In the genomic region with DNA sequence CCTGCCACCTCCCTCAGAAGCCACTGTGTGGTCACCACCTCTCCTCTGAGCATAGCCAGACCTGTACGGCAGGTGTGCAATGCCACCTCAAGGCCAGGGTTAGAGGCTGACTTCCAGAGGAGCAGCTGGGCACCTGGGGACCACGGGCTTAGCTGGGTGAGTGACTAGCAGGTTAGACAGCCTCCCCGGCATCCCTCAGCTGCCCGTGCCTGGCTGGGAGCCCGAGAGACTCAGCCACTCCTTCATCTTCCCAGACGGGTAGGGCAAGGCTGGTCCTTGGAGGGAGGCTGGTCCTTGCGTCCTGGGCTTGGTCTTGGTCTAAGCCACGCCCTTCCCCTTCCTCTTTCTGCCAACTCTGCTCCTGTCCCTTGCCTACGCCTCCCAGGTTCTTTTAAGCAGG, we compare ENCODE assay signal across 24 cellular contexts. TPM values are rescaled to one million over a fixed set of nuclear protein-coding genes. Genes with fewer than 3 reads are reported as not detected.
DNase-seq lines count a peak whose midpoint lies in the region; ATAC-seq, FAIRE-seq and TF ChIP-seq lines count a peak whose summit lies in the region.
"Had no signal": no experiment of that assay in that cellular context is flagged by ENCODE, and none has a peak within 500 bp of the region (broad histone marks: within the 10 kb centered on the region; RNA-seq: fewer than 3 reads in every experiment).

No MANE protein-coding gene starts in this region.

- peak; percentile 26 for DNase-seq in NCI-H2029 (lab: John Stamatoyannopoulos, UW)
- no peak for DNase-seq in NCI-H2029 treated with DMSO at 0.1 percent for 48 hours (lab: John Stamatoyannopoulos, UW)
- peak; percentile 54 for DNase-seq in NCI-H69 (lab: John Stamatoyannopoulos, UW)
- DNase-seq in H1 (ENCODE audit: low read depth in 1 of 2, low spot score in 2 of 2): no peak
- DNase-seq in thyroid gland: peak; percentile 33 to 41
- DNase-seq: activated B cell treated with CpG ODN at 0.5 μM for 24 hours; activated CD8-positive, alpha-beta T cell treated with anti-CD3 and anti-CD28 coated beads, Interleukin-2, amount 10 ng/mL, durations not matched to agents 7 days and 5 days; central memory CD4-positive, alpha-beta T cell; effector CD4-positive, alpha-beta T cell; heart right ventricle; mesendoderm; stimulated activated naive CD4-positive, alpha-beta T cell treated with Interleukin-2 at 50 U/mL for 16 hours had no signal

- H3K4me1 ChIP-seq in H1 (replicated peaks in 1 of 4; ENCODE audit: control insufficient read depth in 3 of 4, insufficient read depth in 4 of 4, low read length in 3 of 4) (peaks cover 0 to 17% (median 10%) of the 10 kb centered on the region in 4 experiments; a peak in 6 of 7 replicates), thyroid gland (peaks cover 8 to 9% of the 10 kb centered on the region in 2 donors)
- H3K4me1 ChIP-seq: heart right ventricle had no signal

- H4K5ac ChIP-seq in H1 (ENCODE audit: insufficient read length, low read depth, low read length): no peak overlapping the region

- 80% methylated on average over 8 of the region's 9 CpGs; no CpG with 5 or more reads in 1 of the 2 experiments for WGBS in H1 (ENCODE audit: extremely low coverage in 1 of 2, insufficient coverage in 1 of 2, insufficient read length in 1 of 2, insufficient replicate concordance in 2 of 2, low coverage in 1 of 2, low lambda C conversion rate in 2 of 2, missing lambda C conversion rate in 1 of 2), 2 experiments
- WGBS in thyroid gland, 2 donors: 37 to 47% methylated on average over 4 to 7 of the region's 9 CpGs

- H2AK5ac ChIP-seq in H1 (ENCODE audit: low read depth, low read length): no peak overlapping the region; the same call in 1 of the 2 replicates

- no peak for TF ChIP-seq EP300 in H1 (IDR thresholded peaks at IDR 0.05; ENCODE audit: borderline replicate concordance in 1 of 2, low read depth in 2 of 2, low read length in 2 of 2)

- peaks cover 0 to 28% (median 9%) of the 10 kb centered on the region in 4 experiments; a peak in 5 of 7 replicates for H3K27me3 ChIP-seq in H1 (replicated peaks in 1 of 4; ENCODE audit: control insufficient read depth in 3 of 4, extremely low read depth in 1 of 4, insufficient read depth in 3 of 4, low read length in 3 of 4)
- H3K27me3 ChIP-seq in thyroid gland: no peaks in the 10 kb centered on the region

- POLR2A ChIA-PET in H1 (lab: Charles Lee; ENCODE audit: partially characterized antibody): no interaction called here

- CTCF ChIA-PET in H1 (lab: Charles Lee; ENCODE audit: partially characterized antibody): interaction anchor here (0.7 to 5.2 kb wide), 12 partner anchors 9 to 144 kb away, joined by 3 to 50 read pairs (median 5); partner anchors contain the start of gene CRHR1

- no peak overlapping the region for H3K56ac ChIP-seq in H1 (replicated peaks; ENCODE audit: insufficient read length, low read depth, low read length)

- H3K27ac ChIP-seq in H1 (ENCODE audit: low read depth, low read length): no peak overlapping the region
- no peak overlapping the region for H3K27ac ChIP-seq in thyroid gland
- H3K27ac ChIP-seq: BLaER1 treated with 17β-estradiol and CSF1 and Interleukin-3, amounts not matched to agents 10 nM and 100 nM; heart right ventricle had no signal

- no peak for TF ChIP-seq RAD21 in H1 (IDR thresholded peaks at IDR 0.05 in 1 of 2, conservative IDR thresholded peaks at IDR 0.05 in 1 of 2; ENCODE audit: low read depth in 2 of 2, low read length in 2 of 2)

- H3K9me3 ChIP-seq in H1 (ENCODE audit: insufficient read depth in 2 of 2, low read depth in 1 of 2, low read length in 1 of 2) (no peaks in the 10 kb centered on the region), thyroid gland (no peaks in the 10 kb centered on the region)
- H3K9me3 ChIP-seq: BLaER1 treated with 17β-estradiol and CSF1 and Interleukin-3, amounts not matched to agents 10 nM and 100 nM; heart right ventricle had no signal

- intact Hi-C loops in thyroid gland (cut with DNase I): no loop called here

- H3K36me3 ChIP-seq in H1 (ENCODE audit: control insufficient read depth in 2 of 4, insufficient read depth in 4 of 4, low read length in 3 of 4): no peaks in the 10 kb centered on the region
- no peaks in the 10 kb centered on the region for H3K36me3 ChIP-seq in thyroid gland
- H3K36me3 ChIP-seq: BLaER1 treated with 17β-estradiol and CSF1 and Interleukin-3, amounts not matched to agents 10 nM and 100 nM; heart right ventricle had no signal

- TF ChIP-seq POLR2A in H1 (IDR thresholded peaks at IDR 0.05; ENCODE audit: control extremely low read depth in 1 of 2, low read depth in 2 of 2, low read length in 2 of 2): no peak
- TF ChIP-seq POLR2A in thyroid gland (IDR thresholded peaks at IDR 0.05): no peak

- H4K91ac ChIP-seq in H1 (replicated peaks; ENCODE audit: insufficient read length, low read length): no peak overlapping the region

- H3K79me2 ChIP-seq in H1 (ENCODE audit: control insufficient read depth in 1 of 2, insufficient read depth in 2 of 2, low read length in 2 of 2): no peaks in the 10 kb centered on the region

- H3K4me2 ChIP-seq in H1 (ENCODE audit: insufficient read depth in 1 of 2, low read depth in 2 of 2, low read length in 2 of 2): no peak overlapping the region
- H3K4me2 ChIP-seq: BLaER1 treated with 17β-estradiol and CSF1 and Interleukin-3, amounts not matched to agents 10 nM and 100 nM had no signal

- H2BK120ac ChIP-seq in H1 (replicated peaks; ENCODE audit: low read depth, low read length): no peak overlapping the region

- 0 out of 2 replicates have a peak, but pooled peaks cover 1% of the 10 kb centered on the region for H3K23me2 ChIP-seq in H1 (ENCODE audit: low read depth, low read length)

- H2BK12ac ChIP-seq in H1 (ENCODE audit: low read depth, low read length): peak overlapping the region; percentile 50; the same call in 1 of the 2 replicates

- H2BK5ac ChIP-seq in H1 (ENCODE audit: low read depth, low read length): no peak overlapping the region

- no peaks in the 10 kb centered on the region for H3K79me1 ChIP-seq in H1 (ENCODE audit: low read depth, low read length)

- H2BK15ac ChIP-seq in H1 (ENCODE audit: low read length): no peak overlapping the region

- no peak overlapping the region for H3K18ac ChIP-seq in H1 (ENCODE audit: extremely low read depth, low read length)

- no peak overlapping the region for H3K4me3 ChIP-seq in H1 (ENCODE audit: extremely low read depth in 1 of 4, insufficient read depth in 2 of 4, low read depth in 3 of 4, low read length in 4 of 4)
- H3K4me3 ChIP-seq in thyroid gland (replicated peaks in 1 of 3): no peak overlapping the region
- H3K4me3 ChIP-seq: BLaER1 treated with 17β-estradiol and CSF1 and Interleukin-3, amounts not matched to agents 10 nM and 100 nM; heart right ventricle had no signal

- no peak overlapping the region for H3K4ac ChIP-seq in H1 (replicated peaks; ENCODE audit: insufficient read length, low read depth, low read length)

- no peak overlapping the region for H4K8ac ChIP-seq in H1 (ENCODE audit: extremely low read depth, insufficient read depth, low read length)

- H3K23ac ChIP-seq in H1 (ENCODE audit: insufficient read length): no peak overlapping the region

- H3K9ac ChIP-seq in H1 (replicated peaks in 1 of 4; ENCODE audit: extremely low read depth in 1 of 4, low read depth in 3 of 4, low read length in 3 of 4): no peak overlapping the region
- H3K9ac ChIP-seq: BLaER1 treated with 17β-estradiol and CSF1 and Interleukin-3, amounts not matched to agents 10 nM and 100 nM had no signal

- TF ChIP-seq CTCF in H1 (IDR thresholded peaks at IDR 0.05; ENCODE audit: control extremely low read depth in 1 of 3, insufficient read depth in 1 of 3, low read depth in 1 of 3, low read length in 3 of 3) (no peak), thyroid gland (IDR thresholded peaks at IDR 0.05) (no peak)

- no peak for FAIRE-seq in H1 (lab: Jason Lieb, UNC)
- FAIRE-seq: A204.1, GM18507, islet of Langerhans had no signal

- no peaks in the 10 kb centered on the region for H4K20me1 ChIP-seq in H1 (replicated peaks in 1 of 2; ENCODE audit: control insufficient read depth in 1 of 2, insufficient read depth in 2 of 2, low read length in 2 of 2)

- H3K14ac ChIP-seq in H1 (ENCODE audit: insufficient read length): no peak overlapping the region

- no peak for ATAC-seq in GM21367 (IDR thresholded peaks at IDR 0.05; ENCODE audit: unreplicated experiment)
- ATAC-seq in HG03469 (IDR thresholded peaks at IDR 0.05; ENCODE audit: unreplicated experiment): no peak
- ATAC-seq in HG03439 (IDR thresholded peaks at IDR 0.05; ENCODE audit: unreplicated experiment): no peak
- ATAC-seq: activated CD8-positive, alpha-beta T cell treated with anti-CD3 and anti-CD28 coated beads, Interleukin-2, amount 10 ng/mL, durations not matched to agents 7 days and 5 days; heart right ventricle had no signal

- peak overlapping the region; percentile 61; the same call in 1 of the 2 replicates for H2BK20ac ChIP-seq in H1 (ENCODE audit: low read length)

- no peak overlapping the region for H2AFZ ChIP-seq in H1 (ENCODE audit: low read length)

TF ChIP-seq in H1, 55 proteins besides CTCF, POLR2A, EP300 and RAD21 (continues in another document):
- TF ChIP-seq SP4 (IDR thresholded peaks at IDR 0.05; ENCODE audit: low read length) (no peak), POLR2AphosphoS5 (IDR thresholded peaks at IDR 0.05; ENCODE audit: low read depth, low read length) (no peak)

RNA-seq across cellular contexts. Expression of gene CRHR1, which starts 7.8 kb away (rescaled TPM):
- total RNA-seq in H1 (2021; fragmentation: NEBNext Ultra II Directional; extraction: Animal tissue kit (Norgen Biotek cat#: 25700)): 0.55 and 0.56 TPM in 2 replicates
- 1.2 and 1.7 TPM in 2 replicates for polyA plus RNA-seq in H1 (2011; rRNA removed)
- polyA plus RNA-seq in H1 (2011; cell fraction: cytosol; rRNA removed): 1.3 TPM
- 2.9 TPM for polyA plus RNA-seq in H1 (2011; cell fraction: nucleus; rRNA removed)
- 0.37 to 1.0 TPM (median 0.62 TPM) in 4 replicates for polyA plus RNA-seq in H1 (2012, experiment 1 of 2)
- polyA plus RNA-seq in H1 (2012, experiment 2 of 2): 0.56 TPM
- polyA plus RNA-seq in H1 (2013, experiment 1 of 2): 0.53 TPM
- polyA plus RNA-seq in H1 (2013, experiment 2 of 2): 0.42 TPM
- polyA minus RNA-seq in H1 (2011; rRNA and poly(A)+ RNA removed): 0.66 and 3.0 TPM in 2 replicates
- polyA minus RNA-seq in H1 (2011; cell fraction: cytosol; rRNA and poly(A)+ RNA removed): not detected
- 1.1 TPM for polyA minus RNA-seq in H1 (2011; cell fraction: nucleus; rRNA and poly(A)+ RNA removed)
- not detected for total RNA-seq in thyroid gland
- total RNA-seq: activated B cell treated with CpG ODN at 0.5 μM for 24 hours; activated CD8-positive, alpha-beta T cell treated with anti-CD3 and anti-CD28 coated beads, Interleukin-2, amount 10 ng/mL, durations not matched to agents 7 days and 5 days; renal cortical epithelial cell; T-helper 1 cell treated with Interleukin-12 subunit alpha and Interleukin-12 subunit beta and Interleukin-4 antibody, amounts not matched to agents 30 ng/mL and 1 ng/mL, for 36 hours had no signal
- polyA plus RNA-seq: heart right ventricle had no signal

RNA-seq across cellular contexts. Expression of gene SPPL2C, which starts 52.7 kb away (rescaled TPM):
- total RNA-seq in H1 (2021; fragmentation: NEBNext Ultra II Directional; extraction: Animal tissue kit (Norgen Biotek cat#: 25700)): not detected in 2 replicates
- not detected in 2 replicates for polyA plus RNA-seq in H1 (2011; rRNA removed)
- polyA plus RNA-seq in H1 (2011; cell fraction: cytosol; rRNA removed): not detected
- not detected for polyA plus RNA-seq in H1 (2011; cell fraction: nucleus; rRNA removed)
- polyA plus RNA-seq in H1 (2012, experiment 1 of 2): not detected in 4 replicates
- polyA plus RNA-seq in H1 (2012, experiment 2 of 2): not detected
- not detected for polyA plus RNA-seq in H1 (2013, experiment 1 of 2)
- polyA plus RNA-seq in H1 (2013, experiment 2 of 2): not detected
- polyA minus RNA-seq in H1 (2011; rRNA and poly(A)+ RNA removed): not detected in 2 replicates
- not detected for polyA minus RNA-seq in H1 (2011; cell fraction: cytosol; rRNA and poly(A)+ RNA removed)
- polyA minus RNA-seq in H1 (2011; cell fraction: nucleus; rRNA and poly(A)+ RNA removed): not detected
- total RNA-seq in thyroid gland: under 1 TPM in 1 of 4 donors, not detected in 3; 0.13 TPM
- total RNA-seq: activated B cell treated with CpG ODN at 0.5 μM for 24 hours; activated CD8-positive, alpha-beta T cell treated with anti-CD3 and anti-CD28 coated beads, Interleukin-2, amount 10 ng/mL, durations not matched to agents 7 days and 5 days; H4; heart right ventricle; renal cortical epithelial cell; T-helper 1 cell treated with Interleukin-12 subunit alpha and Interleukin-12 subunit beta and Interleukin-4 antibody, amounts not matched to agents 30 ng/mL and 1 ng/mL, for 36 hours; urinary bladder had no signal
- polyA plus RNA-seq: heart right ventricle, neural cell, urinary bladder had no signal

Comparison
In these comparisons a context has a peak if more than half of its experiments do, and no peak if none do; other contexts are left out.
1. DNase-seq: peak in NCI-H2029 (single experiment), NCI-H69 (single experiment) and thyroid gland (2 of 2); none in NCI-H2029 treated with DMSO at 0.1 percent for 48 hours (single experiment) and H1 (0 of 2).